ENCODE assay signal across 1 cellular context in genomic region chr9:112754578-112754977, GRCh38.
TF ChIP-seq lines count a peak whose summit lies in the region.

No MANE protein-coding gene starts in this region.

TF ChIP-seq in IMR-90, 13 proteins besides CTCF, POLR2A, EP300 and RAD21 (continued from another document):
- TF ChIP-seq SMC3 (IDR thresholded peaks at IDR 0.05; ENCODE audit: low read depth, low read length) (no peak), MAFK (IDR thresholded peaks at IDR 0.05; ENCODE audit: low read depth, low read length) (no peak), NFE2L2 (IDR thresholded peaks at IDR 0.05; ENCODE audit: low read depth, low read length) (no peak), BHLHE40 (IDR thresholded peaks at IDR 0.05; ENCODE audit: low read depth, low read length) (no peak), FOS (IDR thresholded peaks at IDR 0.05; ENCODE audit: low read depth, low read length) (no peak), MAZ (IDR thresholded peaks at IDR 0.05; ENCODE audit: borderline replicate concordance, low read depth, low read length) (no peak), RCOR1 (IDR thresholded peaks at IDR 0.05; ENCODE audit: insufficient replicate concordance, low read length) (no peak), CHD1 (IDR thresholded peaks at IDR 0.05; ENCODE audit: low read depth, low read length) (no peak), ELK1 (IDR thresholded peaks at IDR 0.05; ENCODE audit: borderline replicate concordance, low read depth, low read length) (no peak)
